ENCODE assay signal across 22 cellular contexts in the genomic region with DNA sequence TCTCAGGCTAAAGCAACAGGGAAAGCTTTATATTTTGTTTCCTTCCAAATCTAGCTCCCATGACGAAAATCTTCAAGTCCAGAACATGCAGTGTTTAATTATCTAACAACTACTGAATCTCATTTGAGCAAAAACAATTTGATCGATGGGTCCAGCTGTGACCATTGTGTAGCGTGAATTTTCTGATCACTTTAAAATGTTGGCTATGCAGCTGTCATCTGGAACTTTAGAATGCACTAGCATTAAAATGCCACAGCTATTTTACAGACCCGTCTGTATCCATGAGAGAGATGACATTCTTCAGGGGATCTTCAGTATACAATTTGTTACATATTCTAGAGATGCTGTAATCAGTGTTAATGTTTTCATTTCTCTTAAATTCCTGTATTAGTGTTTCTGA. TPM values are rescaled to one million over a fixed set of nuclear protein-coding genes. Genes with fewer than 3 reads are reported as not detected.
DNase-seq lines count a peak whose midpoint lies in the region; TF ChIP-seq lines count a peak whose summit lies in the region.
"Had no signal": no experiment of that assay in that cellular context is flagged by ENCODE, and none has a peak within 500 bp of the region (broad histone marks: within the 10 kb centered on the region; RNA-seq: fewer than 3 reads in every experiment).

No MANE protein-coding gene starts in this region.

- H3K27me3 ChIP-seq in SJCRH30 (no peaks in the 10 kb centered on the region), neural progenitor cell (no peaks in the 10 kb centered on the region), Peyer's patch (no peaks in the 10 kb centered on the region), mesendoderm (ENCODE audit: insufficient read depth, low read length, poor library complexity) (no peaks in the 10 kb centered on the region)
- H3K27me3 ChIP-seq: BLaER1 had no signal

- H3K27ac ChIP-seq in SJCRH30 (peak overlapping the region; percentile 96), neural progenitor cell (no peak overlapping the region), Peyer's patch (no peak overlapping the region), coronary artery (no peak overlapping the region), mesendoderm (ENCODE audit: low read depth, low read length) (no peak overlapping the region)
- H3K27ac ChIP-seq: BLaER1 had no signal

- H3K36me3 Mint-ChIP-seq in neural progenitor cell, result no peaks in the 10 kb centered on the region

- no peak overlapping the region for H2AFZ ChIP-seq in neural progenitor cell (replicated peaks)
- H2AFZ ChIP-seq: GM23338 had no signal

- H3K23ac ChIP-seq in mesendoderm (ENCODE audit: low read length), result no peak overlapping the region

- H2BK120ac ChIP-seq in mesendoderm (ENCODE audit: low read depth, low read length), result no peak overlapping the region

- no peak overlapping the region for H3K4me3 Mint-ChIP-seq in neural progenitor cell
- H3K4me3 Mint-ChIP-seq: CD4-positive, alpha-beta T cell; GM23338 had no signal

- TF ChIP-seq CTCF in neural progenitor cell (IDR thresholded peaks at IDR 0.05), result no peak
- TF ChIP-seq CTCF in Peyer's patch (IDR thresholded peaks at IDR 0.05), result no peak
- TF ChIP-seq CTCF in coronary artery (IDR thresholded peaks at IDR 0.05), result no peak

- DNase-seq in SJCRH30, result peak; percentile 73 to 90
- DNase-seq in iris pigment epithelial cell (ENCODE audit: low read depth), result peak; percentile 17
- DNase-seq in neural progenitor cell (ENCODE audit: low spot score), result no peak
- DNase-seq in Peyer's patch, result no peak
- DNase-seq in coronary artery (ENCODE audit: low spot score), result no peak
- no peak for DNase-seq in RPMI8226
- DNase-seq in mesendoderm, result no peak
- DNase-seq: Caco-2; CD4-positive, alpha-beta T cell; DMS 273 treated with DMSO at 0.1 percent for 48 hours; DND-41; MM.1S; NCI-H1092; NCI-H1436 treated with DMSO at 0.1 percent for 48 hours; NCI-H2029 treated with DMSO at 0.1 percent for 48 hours; NCI-H2171; NCI-H524 treated with DMSO at 0.1 percent for 48 hours; NCI-H82 had no signal

- H3K79me1 ChIP-seq in mesendoderm (ENCODE audit: low read length), result no peaks in the 10 kb centered on the region

- H3F3A ChIP-seq in neural progenitor cell (ENCODE audit: low read depth), result no peaks in the 10 kb centered on the region

- no peak overlapping the region for H4K8ac ChIP-seq in mesendoderm (ENCODE audit: low read depth, low read length)

- TF ChIP-seq POLR2A in Peyer's patch (IDR thresholded peaks at IDR 0.05), result no peak

- H3K9me3 Mint-ChIP-seq in neural progenitor cell, result peaks cover 5% of the 10 kb centered on the region
- H3K9me3 Mint-ChIP-seq: CD4-positive, alpha-beta T cell; GM23338 had no signal

- H3K4me2 ChIP-seq in neural progenitor cell (no peak overlapping the region), mesendoderm (ENCODE audit: low read length) (no peak overlapping the region)
- H3K4me2 ChIP-seq: BLaER1, GM23338 had no signal

- no peak overlapping the region for H2BK5ac ChIP-seq in mesendoderm (ENCODE audit: low read length)

- no CpG with 5 or more reads among the region's 4 CpGs for WGBS in mesendoderm (ENCODE audit: extremely low coverage, insufficient coverage, low lambda C conversion rate)

- H4K20me1 ChIP-seq in neural progenitor cell (ENCODE audit: low read depth), result no peaks in the 10 kb centered on the region
- H4K20me1 ChIP-seq: BLaER1 had no signal

- no peaks in the 10 kb centered on the region for H3K9me3 ChIP-seq in SJCRH30 (replicated peaks)
- no peaks in the 10 kb centered on the region for H3K9me3 ChIP-seq in neural progenitor cell (ENCODE audit: low read depth)
- H3K9me3 ChIP-seq in Peyer's patch, result no peaks in the 10 kb centered on the region
- H3K9me3 ChIP-seq: Caco-2, HAP-1 had no signal

- peaks cover 15% of the 10 kb centered on the region for H3K4me1 Mint-ChIP-seq in neural progenitor cell

- H3K4me3 ChIP-seq in SJCRH30 (no peak overlapping the region), neural progenitor cell (no peak overlapping the region), Peyer's patch (no peak overlapping the region), coronary artery (no peak overlapping the region), mesendoderm (ENCODE audit: low read length) (no peak overlapping the region)
- H3K4me3 ChIP-seq: BLaER1, GM23338, HAP-1, K562 had no signal

- H2BK15ac ChIP-seq in mesendoderm (replicated peaks; ENCODE audit: low read depth), result no peak overlapping the region

- no peaks in the 10 kb centered on the region for H3K79me2 ChIP-seq in neural progenitor cell (ENCODE audit: low read depth)
- H3K79me2 ChIP-seq in mesendoderm (ENCODE audit: control insufficient read depth, insufficient read depth, low read length), result no peaks in the 10 kb centered on the region

- H3K27ac Mint-ChIP-seq in neural progenitor cell, result peak overlapping the region; percentile 58
- H3K27ac Mint-ChIP-seq: CD4-positive, alpha-beta T cell; GM23338 had no signal

- H3K27me3 Mint-ChIP-seq in neural progenitor cell (ENCODE audit: insufficient read depth, low read depth), result peaks cover 4% of the 10 kb centered on the region

- no peak overlapping the region for H3K18ac ChIP-seq in mesendoderm (ENCODE audit: low read length)

- no peak overlapping the region for H3K4ac ChIP-seq in mesendoderm (ENCODE audit: low read depth, low read length)

- no peak overlapping the region for H3K56ac ChIP-seq in mesendoderm (ENCODE audit: low read length)

- no peak overlapping the region for H2AK5ac ChIP-seq in mesendoderm (ENCODE audit: low read length)

- H3K4me1 ChIP-seq in SJCRH30 (peaks cover 29% of the 10 kb centered on the region), neural progenitor cell (no peaks in the 10 kb centered on the region), Peyer's patch (no peaks in the 10 kb centered on the region), mesendoderm (ENCODE audit: control insufficient read depth, low read depth, low read length) (no peaks in the 10 kb centered on the region)
- H3K4me1 ChIP-seq: BLaER1, Caco-2, HAP-1 had no signal

- H3K9ac ChIP-seq in neural progenitor cell, result no peak overlapping the region
- no peak overlapping the region for H3K9ac ChIP-seq in mesendoderm (ENCODE audit: low read length)
- H3K9ac ChIP-seq: BLaER1 had no signal

- H4K5ac ChIP-seq in mesendoderm (ENCODE audit: low read length), result no peak overlapping the region

- no peaks in the 10 kb centered on the region for H3K36me3 ChIP-seq in SJCRH30
- H3K36me3 ChIP-seq in neural progenitor cell, result no peaks in the 10 kb centered on the region
- no peaks in the 10 kb centered on the region for H3K36me3 ChIP-seq in Peyer's patch
- no peaks in the 10 kb centered on the region for H3K36me3 ChIP-seq in mesendoderm (ENCODE audit: control insufficient read depth, insufficient read depth, low read length)
- H3K36me3 ChIP-seq: BLaER1, HAP-1 had no signal

RNA-seq across cellular contexts. Expression of a gene that starts 13.0 kb away (rescaled TPM):
- total RNA-seq in SJCRH30 (2014; rRNA removed; shearing (Covaris generic)), result 0.14 and 0.23 TPM in 2 replicates
- total RNA-seq in neural progenitor cell (ENCODE audit: low replicate concordance) (3.2 and 3.9 TPM in 2 replicates), Peyer's patch (10 to 100 TPM in 3 of 4 donors, 1 to 10 TPM in 1; 9.1 to 18.4 (median 12.7) TPM)
- 1.5 TPM for polyA plus RNA-seq in mesendoderm (2013, experiment 1 of 2)
- 1.4 TPM for polyA plus RNA-seq in mesendoderm (2013, experiment 2 of 2)

Comparison
In these comparisons a context has a peak if more than half of its experiments do, and no peak if none do; other contexts are left out.
1. DNase-seq: peak in SJCRH30 (2 of 2) and iris pigment epithelial cell (single experiment); none in neural progenitor cell (single experiment), Peyer's patch (0 of 3), coronary artery (single experiment), RPMI8226 (single experiment) and mesendoderm (single experiment).